In the genomic region with DNA sequence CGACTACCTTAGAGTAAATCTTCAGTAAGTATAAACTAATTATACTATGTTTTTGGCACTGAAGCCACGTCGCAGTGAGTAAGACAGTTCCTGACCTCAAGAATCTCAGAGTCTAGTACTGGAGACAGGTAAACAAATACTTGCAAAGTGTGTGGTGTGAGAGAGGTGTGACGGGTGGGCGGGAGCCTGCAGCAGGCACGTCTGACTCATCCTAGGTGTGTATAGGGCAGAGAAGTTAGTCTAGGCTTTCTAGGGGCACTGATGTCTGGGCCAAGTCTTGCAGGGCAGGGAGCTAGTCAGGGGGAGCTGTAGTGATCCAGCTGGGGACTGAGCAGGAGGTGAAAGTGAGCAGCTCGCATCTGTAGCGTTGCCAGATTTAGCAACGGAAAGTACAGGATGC, we compare ENCODE assay signal across 10 cellular contexts. TPM values are rescaled to one million over a fixed set of nuclear protein-coding genes. Genes with fewer than 3 reads are reported as not detected.
DNase-seq lines count a peak whose midpoint lies in the region; ATAC-seq lines count a peak whose summit lies in the region.
"Had no signal": no experiment of that assay in that cellular context is flagged by ENCODE, and none has a peak within 500 bp of the region (broad histone marks: within the 10 kb centered on the region; RNA-seq: fewer than 3 reads in every experiment).

No MANE protein-coding gene starts in this region.

- H3K79me1 ChIP-seq in mesenchymal stem cell (replicated peaks; ENCODE audit: low read length, poor library complexity, severe bottlenecking), result no peaks in the 10 kb centered on the region

- H2AFZ ChIP-seq in mesenchymal stem cell (ENCODE audit: low read depth, low read length), result no peak overlapping the region

- no peak overlapping the region for H2BK120ac ChIP-seq in mesenchymal stem cell (ENCODE audit: low read depth, low read length)

- H3K14ac ChIP-seq in mesenchymal stem cell (ENCODE audit: low read length in 2 of 2), result no peak overlapping the region

- H3K9me3 ChIP-seq in mesenchymal stem cell (ENCODE audit: control insufficient read depth, low read length), result peaks cover 22% of the 10 kb centered on the region

- H2BK5ac ChIP-seq in mesenchymal stem cell (ENCODE audit: low read depth, low read length, poor library complexity, severe bottlenecking), result no peak overlapping the region

- DNase-seq in ELR (ENCODE audit: low read depth) (peak; percentile 19), HT-29 (ENCODE audit: low spot score) (peak; percentile 3), kidney tubule cell (ENCODE audit: low spot score) (peak; percentile 90), mesenchymal stem cell (no peak), 8988T (no peak), cortex of kidney (lab: John Stamatoyannopoulos, UW) (no peak), NCI-H187 treated with DMSO at 0.1 percent for 48 hours (lab: John Stamatoyannopoulos, UW) (no peak)
- DNase-seq: CD8-positive, alpha-beta memory T cell; NCI-H1092 had no signal

- no peak overlapping the region for H3K27ac ChIP-seq in mesenchymal stem cell (ENCODE audit: low read length, poor library complexity, severe bottlenecking)

- H3K4ac ChIP-seq in mesenchymal stem cell (ENCODE audit: low read depth in 1 of 2, low read length in 2 of 2), result no peak overlapping the region

- H3K4me3 ChIP-seq in mesenchymal stem cell (ENCODE audit: insufficient read depth in 1 of 2, low read depth in 1 of 2, low read length in 2 of 2), result no peak overlapping the region

- no peak overlapping the region for H3K9ac ChIP-seq in mesenchymal stem cell (ENCODE audit: low read length)

- H2BK15ac ChIP-seq in mesenchymal stem cell (ENCODE audit: low read depth, poor library complexity, severe bottlenecking), result no peak overlapping the region

- H3K4me1 ChIP-seq in mesenchymal stem cell (ENCODE audit: control insufficient read depth, insufficient read depth, low read depth, low read length), result peaks cover 9% of the 10 kb centered on the region

- peak; percentile 71 for ATAC-seq in GM21390 (IDR thresholded peaks at IDR 0.05; ENCODE audit: unreplicated experiment)

- H3K4me2 ChIP-seq in mesenchymal stem cell (ENCODE audit: low read length, poor library complexity, severe bottlenecking), result no peak overlapping the region

- peaks cover 4 to 54% of the 10 kb centered on the region in 2 experiments for H3K27me3 ChIP-seq in mesenchymal stem cell (ENCODE audit: control insufficient read depth in 1 of 2, insufficient read depth in 1 of 2, low read length in 2 of 2)

- H2BK12ac ChIP-seq in mesenchymal stem cell (ENCODE audit: low read length in 2 of 2), result no peak overlapping the region

- H4K91ac ChIP-seq in mesenchymal stem cell (ENCODE audit: low read length), result no peak overlapping the region

- H3K23ac ChIP-seq in mesenchymal stem cell (ENCODE audit: low read length in 2 of 2), result no peak overlapping the region

- no peak overlapping the region for H4K8ac ChIP-seq in mesenchymal stem cell (ENCODE audit: low read length)

- H2AK5ac ChIP-seq in mesenchymal stem cell (ENCODE audit: low read length, severe bottlenecking), result no peak overlapping the region

- peaks cover 0 to 3% of the 10 kb centered on the region in 2 experiments for H3K36me3 ChIP-seq in mesenchymal stem cell (ENCODE audit: control insufficient read depth in 1 of 2, insufficient read depth in 2 of 2, low read depth in 1 of 2, low read length in 2 of 2)

- 77% methylated on average over 8 of the region's 9 CpGs for WGBS in mesenchymal stem cell

- no peak overlapping the region for H3K18ac ChIP-seq in mesenchymal stem cell (ENCODE audit: low read depth in 1 of 2, low read length in 2 of 2)

RNA-seq across cellular contexts. Expression of a gene that starts 35.9 kb away (rescaled TPM):
- total RNA-seq in HT-29 (2014; rRNA removed; shearing (Covaris generic)), result not detected in 2 replicates
- polyA plus RNA-seq in mesenchymal stem cell (2013, experiment 1 of 2), result not detected
- polyA plus RNA-seq in mesenchymal stem cell (2013, experiment 2 of 2), result not detected
- total RNA-seq: CD8-positive, alpha-beta memory T cell had no signal
- polyA plus RNA-seq: CD8-positive, alpha-beta memory T cell had no signal

Comparison
In these comparisons a context has a peak if more than half of its experiments do, and no peak if none do; other contexts are left out.
1. DNase-seq: peak in ELR (single experiment), HT-29 (single experiment) and kidney tubule cell (single experiment); none in mesenchymal stem cell (single experiment), 8988T (single experiment), cortex of kidney (single experiment) and NCI-H187 treated with DMSO at 0.1 percent for 48 hours (single experiment).